Comparison of ENCODE assay signal across 16 cellular contexts in genomic region chr4:159360549-159360948, GRCh38.
A peak's percentile ranks its signal among the peaks of the same experiment; 100 is the strongest.
DNase-seq lines count a peak whose midpoint lies in the region; ATAC-seq, FAIRE-seq and TF ChIP-seq lines count a peak whose summit lies in the region.
"Had no signal": no experiment of that assay in that cellular context is flagged by ENCODE, and none has a peak within 500 bp of the region (broad histone marks: within the 10 kb centered on the region; RNA-seq: fewer than 3 reads in every experiment).

No MANE protein-coding gene starts in this region.

- H3K27me3 ChIP-seq in left ventricle myocardium inferior (ENCODE audit: low read depth) = no peaks in the 10 kb centered on the region
- no peaks in the 10 kb centered on the region for H3K27me3 ChIP-seq in right cardiac atrium (ENCODE audit: control insufficient read depth, insufficient read depth)

- DNase-seq in left ventricle myocardium inferior (no peak), right cardiac atrium (no peak), astrocyte of the hippocampus (ENCODE audit: low read depth, low spot score) (peak; percentile 79), foreskin fibroblast (peak; percentile 76 to 83), GM12891 (ENCODE audit: insufficient read length, low spot score) (no peak), GOT3 (lab: John Stamatoyannopoulos, UW) (no peak), pons (ENCODE audit: low spot score) (no peak)
- no peak for DNase-seq in activated CD4-positive, alpha-beta T cell treated with anti-CD3 and anti-CD28 coated beads for 4 hours
- DNase-seq: activated CD4-positive, alpha-beta T cell treated with anti-CD3 and anti-CD28 coated beads for 36 hours; caudate nucleus; foreskin melanocyte; islet precursor cell; KG1; naive B cell; SW 1271 had no signal

- H3K4me1 ChIP-seq in left ventricle myocardium inferior = peaks cover 34% of the 10 kb centered on the region
- H3K4me1 ChIP-seq in right cardiac atrium (ENCODE audit: control insufficient read depth, insufficient read depth, low read length) = peaks cover 3% of the 10 kb centered on the region

- no peak for TF ChIP-seq CTCF in left ventricle myocardium inferior (IDR thresholded peaks at IDR 0.05; ENCODE audit: borderline replicate concordance)
- no peak for TF ChIP-seq CTCF in foreskin fibroblast (IDR thresholded peaks at IDR 0.05; ENCODE audit: low read depth, low read length)

- no peak for ATAC-seq in right cardiac atrium
- ATAC-seq: activated CD4-positive, alpha-beta T cell treated with anti-CD3 and anti-CD28 coated beads for 36 hours had no signal

- peak overlapping the region; percentile 60 for H3K27ac ChIP-seq in left ventricle myocardium inferior (replicated peaks)
- no peak overlapping the region for H3K27ac ChIP-seq in right cardiac atrium (ENCODE audit: low read length)

- intact Hi-C loops in left ventricle myocardium inferior (cut with micrococcal nuclease) (no loop called here), right cardiac atrium (cut with DNase I) (no loop called here)

- FAIRE-seq in GM12891 (lab: Jason Lieb, UNC) = no peak
- FAIRE-seq: A204.1 had no signal

- peaks cover 67% of the 10 kb centered on the region for H3K36me3 ChIP-seq in left ventricle myocardium inferior

- H3K9me3 ChIP-seq in left ventricle myocardium inferior (replicated peaks) (no peaks in the 10 kb centered on the region), right cardiac atrium (ENCODE audit: control insufficient read depth, low read length) (no peaks in the 10 kb centered on the region)

- 91% methylated on average over 3 of the region's 3 CpGs for WGBS in right cardiac atrium

- no peak for TF ChIP-seq POLR2A in GM12891 (IDR thresholded peaks at IDR 0.05; ENCODE audit: low read depth, low read length)

- H3K4me3 ChIP-seq in left ventricle myocardium inferior (no peak overlapping the region), right cardiac atrium (ENCODE audit: low read length) (no peak overlapping the region), foreskin fibroblast (ENCODE audit: low read depth in 1 of 2, low read length in 2 of 2) (no peak overlapping the region)

TF ChIP-seq in GM12891, 5 proteins besides CTCF, POLR2A, EP300 and RAD21:
- TF ChIP-seq POLR2AphosphoS5 (IDR thresholded peaks at IDR 0.05; ENCODE audit: low read depth, low read length) (no peak), SPI1 (IDR thresholded peaks at IDR 0.05; ENCODE audit: low read depth, low read length) (no peak), PAX5 (IDR thresholded peaks at IDR 0.05; ENCODE audit: insufficient read depth, low read length, severe bottlenecking) (no peak), TAF1 (IDR thresholded peaks at IDR 0.05; ENCODE audit: low read depth, low read length) (no peak), POU2F2 (IDR thresholded peaks at IDR 0.05; ENCODE audit: low read depth, low read length) (no peak)

Comparison
In these comparisons a context has a peak if more than half of its experiments do, and no peak if none do; other contexts are left out.
1. DNase-seq: peak in astrocyte of the hippocampus (single experiment) and foreskin fibroblast (2 of 2); none in left ventricle myocardium inferior (single experiment), right cardiac atrium (0 of 3), GM12891 (single experiment), activated CD4-positive, alpha-beta T cell treated with anti-CD3 and anti-CD28 coated beads for 4 hours (0 of 2), GOT3 (single experiment) and pons (single experiment).